33 cellular contexts compared by ENCODE assay signal in genomic region chr20:7926323-7926722, GRCh38. TPM values are rescaled to one million over a fixed set of nuclear protein-coding genes. Genes with fewer than 3 reads are reported as not detected.
"Had no signal": no experiment of that assay in that cellular context is flagged by ENCODE, and none has a peak within 500 bp of the region (broad histone marks: within the 10 kb centered on the region; RNA-seq: fewer than 3 reads in every experiment).

No MANE protein-coding gene starts in this region.

- H3K9me3 Mint-ChIP-seq: activated CD4-positive, alpha-beta memory T cell treated with anti-CD3 and anti-CD28 coated beads, Interleukin-2, amount 10 ng/mL, durations not matched to agents 7 days and 5 days; activated CD4-positive, alpha-beta T cell treated with anti-CD3 and anti-CD28 coated beads, Interleukin-2, amount 10 ng/mL, durations not matched to agents 7 days and 5 days; activated naive CD4-positive, alpha-beta T cell treated with anti-CD3 and anti-CD28 coated beads, Interleukin-2, amount 10 ng/mL, durations not matched to agents 7 days and 5 days; activated naive CD4-positive, alpha-beta T cell treated with anti-CD3 and anti-CD28 coated beads, Interleukin-2, amount 50 U/mL, for 72 hours; activated naive CD8-positive, alpha-beta T cell treated with anti-CD3 and anti-CD28 coated beads, Interleukin-2, amount 10 ng/mL, durations not matched to agents 7 days and 5 days; activated T-cell treated with anti-CD3 and anti-CD28 coated beads, Interleukin-2, amount 50 U/mL, for 24 hours; activated T-cell treated with anti-CD3 and anti-CD28 coated beads, Interleukin-2, amount 50 U/mL, for 72 hours; effector memory CD8-positive, alpha-beta T cell had no signal

- H3K27me3 ChIP-seq: ascending aorta, breast epithelium, cardiac muscle cell, colonic mucosa, esophagus squamous epithelium, gastroesophageal sphincter, heart right ventricle had no signal

- H3K27ac ChIP-seq: ascending aorta, breast epithelium, cardiac muscle cell, colonic mucosa, epithelial cell of prostate, esophagus squamous epithelium, gastroesophageal sphincter, heart right ventricle had no signal

- H3K27ac Mint-ChIP-seq: activated CD4-positive, alpha-beta memory T cell treated with anti-CD3 and anti-CD28 coated beads, Interleukin-2, amount 10 ng/mL, durations not matched to agents 7 days and 5 days; activated CD4-positive, alpha-beta T cell treated with anti-CD3 and anti-CD28 coated beads, Interleukin-2, amount 10 ng/mL, durations not matched to agents 7 days and 5 days; activated naive CD4-positive, alpha-beta T cell treated with anti-CD3 and anti-CD28 coated beads, Interleukin-2, amount 10 ng/mL, durations not matched to agents 7 days and 5 days; activated naive CD4-positive, alpha-beta T cell treated with anti-CD3 and anti-CD28 coated beads, Interleukin-2, amount 50 U/mL, for 72 hours; activated naive CD8-positive, alpha-beta T cell treated with anti-CD3 and anti-CD28 coated beads, Interleukin-2, amount 10 ng/mL, durations not matched to agents 7 days and 5 days; activated T-cell treated with anti-CD3 and anti-CD28 coated beads, Interleukin-2, amount 50 U/mL, for 24 hours; activated T-cell treated with anti-CD3 and anti-CD28 coated beads, Interleukin-2, amount 50 U/mL, for 72 hours; brain; effector memory CD8-positive, alpha-beta T cell had no signal

- H3K9me3 ChIP-seq: ascending aorta, breast epithelium, colonic mucosa, esophagus squamous epithelium, gastroesophageal sphincter, heart right ventricle had no signal

- H3K4me1 ChIP-seq: ascending aorta, breast epithelium, colonic mucosa, esophagus squamous epithelium, gastroesophageal sphincter had no signal

- H3K36me3 ChIP-seq: ascending aorta, breast epithelium, cardiac muscle cell, colonic mucosa, esophagus squamous epithelium, gastroesophageal sphincter, heart right ventricle had no signal

- DNase-seq: activated CD4-positive, alpha-beta memory T cell treated with anti-CD3 and anti-CD28 coated beads, Interleukin-2, amount 10 ng/mL, durations not matched to agents 7 days and 5 days; activated CD4-positive, alpha-beta T cell treated with anti-CD3 and anti-CD28 coated beads for 1 hour; activated CD4-positive, alpha-beta T cell treated with anti-CD3 and anti-CD28 coated beads for 4 hours; activated CD4-positive, alpha-beta T cell treated with anti-CD3 and anti-CD28 coated beads, Interleukin-2, amount 10 ng/mL, durations not matched to agents 7 days and 5 days; activated CD4-positive, alpha-beta T cell treated with anti-CD3 and anti-CD28 coated beads, Interleukin-2, amount 50 U/mL, for 4 hours; activated CD8-positive, alpha-beta memory T cell treated with anti-CD3 and anti-CD28 coated beads, Interleukin-2, amount 50 U/mL, for 48 hours; activated gamma-delta T cell; activated naive CD4-positive, alpha-beta T cell; activated naive CD4-positive, alpha-beta T cell treated with anti-CD3 and anti-CD28 coated beads, Interleukin-2, amount 10 ng/mL, durations not matched to agents 7 days and 5 days; activated naive CD8-positive, alpha-beta T cell treated with anti-CD3 and anti-CD28 coated beads, Interleukin-2, amount 10 ng/mL, durations not matched to agents 7 days and 5 days; activated T-cell treated with anti-CD3 and anti-CD28 coated beads for 4 hours; activated T-cell treated with anti-CD3 and anti-CD28 coated beads, Interleukin-2, amount 50 U/mL, for 24 hours; activated T-cell treated with anti-CD3 and anti-CD28 coated beads, Interleukin-2, amount 50 U/mL, for 72 hours; central memory CD4-positive, alpha-beta T cell; cerebellar nuclear complex; colonic mucosa; effector CD4-positive, alpha-beta T cell; effector memory CD8-positive, alpha-beta T cell; esophagus squamous epithelium; heart right ventricle; T-helper 2 cell had no signal

- H3K4me1 Mint-ChIP-seq: activated CD4-positive, alpha-beta memory T cell treated with anti-CD3 and anti-CD28 coated beads, Interleukin-2, amount 10 ng/mL, durations not matched to agents 7 days and 5 days; activated CD4-positive, alpha-beta T cell treated with anti-CD3 and anti-CD28 coated beads, Interleukin-2, amount 10 ng/mL, durations not matched to agents 7 days and 5 days; activated naive CD4-positive, alpha-beta T cell treated with anti-CD3 and anti-CD28 coated beads, Interleukin-2, amount 10 ng/mL, durations not matched to agents 7 days and 5 days; activated naive CD8-positive, alpha-beta T cell treated with anti-CD3 and anti-CD28 coated beads, Interleukin-2, amount 10 ng/mL, durations not matched to agents 7 days and 5 days; brain had no signal

- H3K27me3 Mint-ChIP-seq: activated naive CD4-positive, alpha-beta T cell treated with anti-CD3 and anti-CD28 coated beads, Interleukin-2, amount 10 ng/mL, durations not matched to agents 7 days and 5 days; activated naive CD8-positive, alpha-beta T cell treated with anti-CD3 and anti-CD28 coated beads, Interleukin-2, amount 10 ng/mL, durations not matched to agents 7 days and 5 days had no signal

- H3K36me3 Mint-ChIP-seq: activated naive CD4-positive, alpha-beta T cell treated with anti-CD3 and anti-CD28 coated beads, Interleukin-2, amount 10 ng/mL, durations not matched to agents 7 days and 5 days; activated naive CD4-positive, alpha-beta T cell treated with anti-CD3 and anti-CD28 coated beads, Interleukin-2, amount 50 U/mL, for 72 hours; activated naive CD8-positive, alpha-beta T cell treated with anti-CD3 and anti-CD28 coated beads, Interleukin-2, amount 10 ng/mL, durations not matched to agents 7 days and 5 days; brain had no signal

- H3K4me3 Mint-ChIP-seq: activated CD4-positive, alpha-beta memory T cell treated with anti-CD3 and anti-CD28 coated beads, Interleukin-2, amount 10 ng/mL, durations not matched to agents 7 days and 5 days; activated CD4-positive, alpha-beta T cell treated with anti-CD3 and anti-CD28 coated beads, Interleukin-2, amount 10 ng/mL, durations not matched to agents 7 days and 5 days; activated naive CD4-positive, alpha-beta T cell treated with anti-CD3 and anti-CD28 coated beads, Interleukin-2, amount 10 ng/mL, durations not matched to agents 7 days and 5 days; activated naive CD8-positive, alpha-beta T cell treated with anti-CD3 and anti-CD28 coated beads, Interleukin-2, amount 10 ng/mL, durations not matched to agents 7 days and 5 days; activated T-cell treated with anti-CD3 and anti-CD28 coated beads, Interleukin-2, amount 50 U/mL, for 24 hours; activated T-cell treated with anti-CD3 and anti-CD28 coated beads, Interleukin-2, amount 50 U/mL, for 72 hours; brain; effector memory CD8-positive, alpha-beta T cell had no signal

- H3K4me3 ChIP-seq: ascending aorta, breast epithelium, cardiac muscle cell, colonic mucosa, esophagus squamous epithelium, gastroesophageal sphincter, heart right ventricle had no signal

RNA-seq across cellular contexts. Expression of gene HAO1, which starts 13.9 kb away (rescaled TPM):
- total RNA-seq: activated CD4-positive, alpha-beta memory T cell treated with anti-CD3 and anti-CD28 coated beads, Interleukin-2, amount 10 ng/mL, durations not matched to agents 7 days and 5 days; activated CD4-positive, alpha-beta T cell treated with anti-CD3 and anti-CD28 coated beads, Interleukin-2, amount 10 ng/mL, durations not matched to agents 7 days and 5 days; activated naive CD4-positive, alpha-beta T cell treated with anti-CD3 and anti-CD28 coated beads, Interleukin-2, amount 50 U/mL, for 72 hours; activated naive CD8-positive, alpha-beta T cell treated with anti-CD3 and anti-CD28 coated beads, Interleukin-2, amount 10 ng/mL, durations not matched to agents 7 days and 5 days; activated T-cell treated with anti-CD3 and anti-CD28 coated beads, Interleukin-2, amount 50 U/mL, for 72 hours; ascending aorta; breast epithelium; cardiac muscle cell; colonic mucosa; fibroblast of lung; fibroblast of villous mesenchyme; gastroesophageal sphincter; glomerular endothelial cell; heart right ventricle; T-helper 1 cell treated with Interleukin-12 subunit alpha and Interleukin-12 subunit beta and Interleukin-4 antibody, amounts not matched to agents 30 ng/mL and 1 ng/mL, for 36 hours had no signal
- polyA plus RNA-seq: cardiac muscle cell, esophagus, fibroblast of lung, heart right ventricle had no signal
